Comparison of ENCODE assay signal across 11 cellular contexts in the genomic region with DNA sequence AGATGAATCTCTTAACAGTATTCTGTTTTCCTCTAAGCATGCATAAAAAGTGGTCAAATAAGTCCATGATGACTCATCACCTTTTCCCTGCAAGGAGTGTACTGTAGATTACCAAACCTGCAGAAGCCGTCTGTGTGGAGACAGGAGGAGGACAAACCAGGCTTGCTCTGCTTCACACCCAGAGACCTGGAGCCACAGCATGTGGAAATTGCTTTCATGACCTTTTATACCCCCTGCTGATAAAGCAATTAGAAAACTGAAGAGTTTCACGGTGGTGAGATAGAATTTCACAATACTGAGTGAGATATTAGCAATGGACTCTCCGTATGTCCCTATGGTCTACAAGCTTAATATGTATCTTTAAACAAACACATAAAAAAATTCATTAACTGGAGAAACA. TPM values are rescaled to one million over a fixed set of nuclear protein-coding genes. Genes with fewer than 3 reads are reported as not detected.
A peak's percentile ranks its signal among the peaks of the same experiment; 100 is the strongest.
DNase-seq lines count a peak whose midpoint lies in the region; ATAC-seq, FAIRE-seq and TF ChIP-seq lines count a peak whose summit lies in the region.
"Had no signal": no experiment of that assay in that cellular context is flagged by ENCODE, and none has a peak within 500 bp of the region (broad histone marks: within the 10 kb centered on the region; RNA-seq: fewer than 3 reads in every experiment).

No MANE protein-coding gene starts in this region.

- H3K27ac Mint-ChIP-seq in Calu3 (ENCODE audit: unreplicated experiment) (no peak overlapping the region), astrocyte (ENCODE audit: unreplicated experiment) (peak overlapping the region; percentile 44)

- no peak for TF ChIP-seq CTCF in Calu3 (IDR thresholded peaks at IDR 0.05; ENCODE audit: unreplicated experiment)
- TF ChIP-seq CTCF in astrocyte (IDR thresholded peaks at IDR 0.05; ENCODE audit: insufficient read depth, low read depth, low read length): no peak
- no peak for TF ChIP-seq CTCF in HepG2 (CRISPR knock-in tag; IDR thresholded peaks at IDR 0.05)

- TF ChIP-seq POLR2A in HepG2 (IDR thresholded peaks at IDR 0.05; ENCODE audit: insufficient read depth in 1 of 2, low read depth in 2 of 2, low read length in 2 of 2): no peak

- no peaks in the 10 kb centered on the region for H3K9me3 ChIP-seq in astrocyte (ENCODE audit: insufficient read depth, low read depth, low read length)
- no peaks in the 10 kb centered on the region for H3K9me3 ChIP-seq in HepG2 (ENCODE audit: low read length)
- H3K9me3 ChIP-seq: body of pancreas had no signal

- H3K36me3 Mint-ChIP-seq in Calu3 (ENCODE audit: insufficient read depth, unreplicated experiment) (peaks cover 18% of the 10 kb centered on the region), astrocyte (ENCODE audit: low read depth, unreplicated experiment) (peaks cover 9% of the 10 kb centered on the region)

- H3K4me2 ChIP-seq in astrocyte (ENCODE audit: low read length) (peak overlapping the region; percentile 18), HepG2 (ENCODE audit: low read depth, low read length) (no peak overlapping the region)

- H3K27ac ChIP-seq in astrocyte (ENCODE audit: low read depth, low read length) (no peak overlapping the region), HepG2 (ENCODE audit: extremely low read length, insufficient read depth, low read length) (no peak overlapping the region)
- H3K27ac ChIP-seq: body of pancreas had no signal

- no peaks in the 10 kb centered on the region for H3K9me3 Mint-ChIP-seq in Calu3 (ENCODE audit: low read depth, unreplicated experiment)
- H3K9me3 Mint-ChIP-seq in astrocyte (ENCODE audit: unreplicated experiment): no peaks in the 10 kb centered on the region

- H3K79me2 ChIP-seq in astrocyte (ENCODE audit: insufficient read depth, low read length) (no peaks in the 10 kb centered on the region), HepG2 (ENCODE audit: insufficient read depth, low read length) (no peaks in the 10 kb centered on the region)

- BruUV-seq in Calu3 (replicated peaks; lab: Mats Ljungman, UMichigan) (TSS peak; percentile 13), HepG2 (replicated peaks; lab: Mats Ljungman, UMichigan) (TSS peak; percentile 39)

- H3K4me3 ChIP-seq in astrocyte (ENCODE audit: insufficient read depth, low read depth, low read length) (no peak overlapping the region), HepG2 (replicated peaks in 1 of 3; ENCODE audit: insufficient read depth in 1 of 3, low read depth in 2 of 3, low read length in 3 of 3) (no peak overlapping the region)
- H3K4me3 ChIP-seq: body of pancreas had no signal

- no peak for TF ChIP-seq RAD21 in HepG2 (CRISPR knock-in tag; IDR thresholded peaks at IDR 0.05)

- WGBS in HepG2 (ENCODE audit: low lambda C conversion rate): 71% methylated on average over 3 of the region's 3 CpGs

- H3K4me3 Mint-ChIP-seq in Calu3 (ENCODE audit: low read depth, unreplicated experiment) (no peak overlapping the region), astrocyte (ENCODE audit: unreplicated experiment) (no peak overlapping the region)

- TF ChIP-seq EP300 in HepG2 (IDR thresholded peaks at IDR 0.05; ENCODE audit: low read depth in 2 of 2, low read length in 2 of 2) (no peak), HepG2 (CRISPR knock-in tag; IDR thresholded peaks at IDR 0.05; ENCODE audit: borderline replicate concordance) (no peak)

- H3K36me3 ChIP-seq in astrocyte (ENCODE audit: insufficient read depth, low read length) (peaks cover 7% of the 10 kb centered on the region), HepG2 (replicated peaks in 1 of 2; ENCODE audit: control insufficient read depth in 1 of 2, insufficient read depth in 2 of 2, low read length in 2 of 2) (peaks cover 13 to 18% of the 10 kb centered on the region in 2 experiments; a peak in 4 of 5 replicates)

- no peak overlapping the region for H2AFZ ChIP-seq in astrocyte (ENCODE audit: low read depth, low read length)
- H2AFZ ChIP-seq in HepG2 (ENCODE audit: low read length): no peak overlapping the region

- no peaks in the 10 kb centered on the region for H3K27me3 Mint-ChIP-seq in Calu3 (ENCODE audit: unreplicated experiment)
- no peaks in the 10 kb centered on the region for H3K27me3 Mint-ChIP-seq in astrocyte (ENCODE audit: low read depth, unreplicated experiment)

- peak; percentile 40 for DNase-seq in Calu3
- DNase-seq in HTR-8/SVneo (ENCODE audit: insufficient read length, low spot score): peak; percentile 60
- DNase-seq in astrocyte (ENCODE audit: low read depth): peak; percentile 85
- peak; percentile 18 for DNase-seq in HepG2 (ENCODE audit: low spot score)
- no peak for DNase-seq in GM19239 (ENCODE audit: insufficient read length, low spot score)
- no peak for DNase-seq in foreskin melanocyte
- DNase-seq in NCI-H1048 (lab: John Stamatoyannopoulos, UW): no peak
- DNase-seq: NCI-H1694 had no signal

- in situ Hi-C loops in HepG2 (cut with HindIII; ENCODE audit: extremely low pct_ligation_motif_present, low pct_unique_long_range_greater_than_20kb): no loop called here

- no peaks in the 10 kb centered on the region for H3K27me3 ChIP-seq in astrocyte (ENCODE audit: insufficient read depth, low read length)
- no peaks in the 10 kb centered on the region for H3K27me3 ChIP-seq in HepG2 (ENCODE audit: control insufficient read depth in 1 of 2, insufficient read depth in 2 of 2, low read length in 2 of 2)
- H3K27me3 ChIP-seq: body of pancreas had no signal

- H4K20me1 ChIP-seq in astrocyte (ENCODE audit: insufficient read depth, low read length): no peaks in the 10 kb centered on the region
- no peaks in the 10 kb centered on the region for H4K20me1 ChIP-seq in HepG2 (ENCODE audit: insufficient read depth, low read length)

- ATAC-seq in HepG2 (no peak), HG03045 (IDR thresholded peaks at IDR 0.05; ENCODE audit: unreplicated experiment) (no peak)
- ATAC-seq: body of pancreas had no signal

- H3K4me1 Mint-ChIP-seq in Calu3 (ENCODE audit: low read depth, unreplicated experiment) (no peaks in the 10 kb centered on the region), astrocyte (ENCODE audit: low read depth, unreplicated experiment) (peaks cover 17% of the 10 kb centered on the region)

- H3K9ac ChIP-seq in astrocyte (ENCODE audit: low read length) (no peak overlapping the region), HepG2 (ENCODE audit: insufficient read depth, low read depth, low read length) (no peak overlapping the region)

- intact Hi-C loops in Calu3 (cut with micrococcal nuclease; ENCODE audit: unreplicated experiment) (no loop called here), HepG2 (cut with micrococcal nuclease; ENCODE audit: unreplicated experiment) (no loop called here)

- FAIRE-seq in HTR-8/SVneo (lab: Jason Lieb, UNC) (no peak), astrocyte (lab: Jason Lieb, UNC) (no peak), HepG2 (lab: Jason Lieb, UNC) (no peak), GM19239 (lab: Jason Lieb, UNC) (no peak)
- FAIRE-seq: GM12891 had no signal

- POLR2A ChIA-PET in HepG2 (lab: Yijun Ruan, JAX): no interaction called here

- CTCF ChIA-PET in Calu3 (lab: Charles Lee): interaction anchor here (0.7 kb wide), 1 partner anchor 84 kb away, joined by 7 read pairs; no protein-coding TSS in a partner anchor
- CTCF ChIA-PET in HepG2 (lab: Yijun Ruan, JAX; ENCODE audit: low intra/inter-chr PET ratio, low total read pairs): no interaction called here

- H3K4me1 ChIP-seq in astrocyte (ENCODE audit: insufficient read depth, low read length): peaks cover 12% of the 10 kb centered on the region
- H3K4me1 ChIP-seq in HepG2 (ENCODE audit: insufficient read depth, low read length): peaks cover 6% of the 10 kb centered on the region
- H3K4me1 ChIP-seq: body of pancreas had no signal

RNA-seq across cellular contexts. Expression of gene CORT, which starts 9.4 kb away (rescaled TPM):
- 0.73 TPM in 1 of 2 replicates, not detected in the other for total RNA-seq in Calu3 (2022)
- total RNA-seq in astrocyte: 0.23 and 0.29 TPM in 2 replicates
- total RNA-seq in HepG2 (2016; rRNA removed; fragmentation: Illumina TruSeq; extraction: Trizol): 0.62 TPM in 1 of 2 replicates, not detected in the other
- total RNA-seq in HepG2 (2016; cell fraction: cytosol; rRNA removed; fragmentation: Illumina TruSeq; extraction: Trizol; ENCODE audit: low read depth): not detected in 2 replicates
- 0.61 TPM in 1 of 2 replicates, not detected in the other for total RNA-seq in HepG2 (2016; cell fraction: insoluble cytoplasmic fraction; rRNA removed; fragmentation: Illumina TruSeq; extraction: Trizol)
- total RNA-seq in HepG2 (2016; cell fraction: membrane; rRNA removed; fragmentation: Illumina TruSeq; extraction: Trizol): 0.15 and 0.21 TPM in 2 replicates
- 0.78 and 1.1 TPM in 2 replicates for total RNA-seq in HepG2 (2016; cell fraction: nucleus; rRNA removed; fragmentation: Illumina TruSeq; extraction: Trizol)
- polyA plus RNA-seq in HepG2 (2011; rRNA removed): 0.08 and 0.11 TPM in 2 replicates
- 0.08 and 0.09 TPM in 2 replicates for polyA plus RNA-seq in HepG2 (2011; cell fraction: cytosol; rRNA removed)
- 0.24 and 0.29 TPM in 2 replicates for polyA plus RNA-seq in HepG2 (2011; cell fraction: nucleus; rRNA removed)
- 0.31 and 0.40 TPM in 2 replicates for polyA plus RNA-seq in HepG2 (2012)
- polyA plus RNA-seq in HepG2 (2016; cell fraction: cytosol; fragmentation: Illumina TruSeq; extraction: Trizol; ENCODE audit: low read depth): 0.11 and 0.46 TPM in 2 replicates
- 0.50 TPM in 1 of 2 replicates, not detected in the other for polyA plus RNA-seq in HepG2 (2016; cell fraction: insoluble cytoplasmic fraction; fragmentation: Illumina TruSeq; extraction: Trizol; ENCODE audit: low read depth)
- 0.21 and 0.36 TPM in 2 replicates for polyA plus RNA-seq in HepG2 (2016; cell fraction: membrane; fragmentation: Illumina TruSeq; extraction: Trizol; ENCODE audit: low read depth)
- 0.81 and 1.9 TPM in 2 replicates for polyA plus RNA-seq in HepG2 (2016; cell fraction: nucleus; fragmentation: Illumina TruSeq; extraction: Trizol; ENCODE audit: insufficient read depth, low read depth)
- not detected in 2 replicates for polyA minus RNA-seq in HepG2 (2011; rRNA and poly(A)+ RNA removed; ENCODE audit: low replicate concordance)
- polyA minus RNA-seq in HepG2 (2011; cell fraction: cytosol; rRNA and poly(A)+ RNA removed): not detected in 2 replicates
- polyA minus RNA-seq in HepG2 (2011; cell fraction: nucleus; rRNA and poly(A)+ RNA removed): 0.39 TPM in 1 of 2 replicates, not detected in the other
- total RNA-seq: body of pancreas had no signal

RNA-seq across cellular contexts. Expression of gene DFFA, which starts 13.1 kb away (rescaled TPM):
- total RNA-seq in Calu3 (2022) (45.2 and 50.6 TPM in 2 replicates), astrocyte (47.4 and 58.2 TPM in 2 replicates), HepG2 (2016; rRNA removed; fragmentation: Illumina TruSeq; extraction: Trizol) (33.9 and 44.6 TPM in 2 replicates)
- total RNA-seq in HepG2 (2016; cell fraction: cytosol; rRNA removed; fragmentation: Illumina TruSeq; extraction: Trizol; ENCODE audit: low read depth): 8.8 and 9.5 TPM in 2 replicates
- 34.8 and 45.3 TPM in 2 replicates for total RNA-seq in HepG2 (2016; cell fraction: insoluble cytoplasmic fraction; rRNA removed; fragmentation: Illumina TruSeq; extraction: Trizol)
- total RNA-seq in HepG2 (2016; cell fraction: membrane; rRNA removed; fragmentation: Illumina TruSeq; extraction: Trizol): 18.7 and 19.6 TPM in 2 replicates
- total RNA-seq in HepG2 (2016; cell fraction: nucleus; rRNA removed; fragmentation: Illumina TruSeq; extraction: Trizol): 14.0 and 17.3 TPM in 2 replicates
- 16.5 and 16.6 TPM in 2 replicates for polyA plus RNA-seq in HepG2 (2011; rRNA removed)
- 12.9 and 13.7 TPM in 2 replicates for polyA plus RNA-seq in HepG2 (2011; cell fraction: cytosol; rRNA removed)
- 5.9 and 7.7 TPM in 2 replicates for polyA plus RNA-seq in HepG2 (2011; cell fraction: nucleus; rRNA removed)
- polyA plus RNA-seq in HepG2 (2012): 10.7 and 12.2 TPM in 2 replicates
- polyA plus RNA-seq in HepG2 (2016; cell fraction: cytosol; fragmentation: Illumina TruSeq; extraction: Trizol; ENCODE audit: low read depth): 6.5 and 6.7 TPM in 2 replicates
- polyA plus RNA-seq in HepG2 (2016; cell fraction: insoluble cytoplasmic fraction; fragmentation: Illumina TruSeq; extraction: Trizol; ENCODE audit: low read depth): 32.4 and 33.3 TPM in 2 replicates
- 10.4 and 10.6 TPM in 2 replicates for polyA plus RNA-seq in HepG2 (2016; cell fraction: membrane; fragmentation: Illumina TruSeq; extraction: Trizol; ENCODE audit: low read depth)
- polyA plus RNA-seq in HepG2 (2016; cell fraction: nucleus; fragmentation: Illumina TruSeq; extraction: Trizol; ENCODE audit: insufficient read depth, low read depth): 20.0 and 20.1 TPM in 2 replicates
- polyA minus RNA-seq in HepG2 (2011; rRNA and poly(A)+ RNA removed; ENCODE audit: low replicate concordance): 36.7 and 57.5 TPM in 2 replicates
- 10.2 and 11.0 TPM in 2 replicates for polyA minus RNA-seq in HepG2 (2011; cell fraction: cytosol; rRNA and poly(A)+ RNA removed)
- polyA minus RNA-seq in HepG2 (2011; cell fraction: nucleus; rRNA and poly(A)+ RNA removed): 11.3 and 12.9 TPM in 2 replicates

RNA-seq across cellular contexts. Expression of gene PEX14, which starts 15.6 kb away (rescaled TPM):
- 17.6 and 17.7 TPM in 2 replicates for total RNA-seq in Calu3 (2022)
- total RNA-seq in astrocyte: 23.1 and 23.3 TPM in 2 replicates
- total RNA-seq in HepG2 (2016; rRNA removed; fragmentation: Illumina TruSeq; extraction: Trizol): 5.9 and 9.9 TPM in 2 replicates
- 5.4 and 5.5 TPM in 2 replicates for total RNA-seq in HepG2 (2016; cell fraction: cytosol; rRNA removed; fragmentation: Illumina TruSeq; extraction: Trizol; ENCODE audit: low read depth)
- total RNA-seq in HepG2 (2016; cell fraction: insoluble cytoplasmic fraction; rRNA removed; fragmentation: Illumina TruSeq; extraction: Trizol): 6.0 and 11.1 TPM in 2 replicates
- 6.6 and 8.1 TPM in 2 replicates for total RNA-seq in HepG2 (2016; cell fraction: membrane; rRNA removed; fragmentation: Illumina TruSeq; extraction: Trizol)
- total RNA-seq in HepG2 (2016; cell fraction: nucleus; rRNA removed; fragmentation: Illumina TruSeq; extraction: Trizol): 11.8 and 16.0 TPM in 2 replicates
- 6.3 and 6.5 TPM in 2 replicates for polyA plus RNA-seq in HepG2 (2011; rRNA removed)
- 5.8 and 7.7 TPM in 2 replicates for polyA plus RNA-seq in HepG2 (2011; cell fraction: cytosol; rRNA removed)
- polyA plus RNA-seq in HepG2 (2011; cell fraction: nucleus; rRNA removed): 22.7 and 25.4 TPM in 2 replicates
- polyA plus RNA-seq in HepG2 (2012): 10.8 and 15.1 TPM in 2 replicates
- 3.9 and 4.0 TPM in 2 replicates for polyA plus RNA-seq in HepG2 (2016; cell fraction: cytosol; fragmentation: Illumina TruSeq; extraction: Trizol; ENCODE audit: low read depth)
- polyA plus RNA-seq in HepG2 (2016; cell fraction: insoluble cytoplasmic fraction; fragmentation: Illumina TruSeq; extraction: Trizol; ENCODE audit: low read depth): 8.3 and 10.4 TPM in 2 replicates
- polyA plus RNA-seq in HepG2 (2016; cell fraction: membrane; fragmentation: Illumina TruSeq; extraction: Trizol; ENCODE audit: low read depth): 5.7 and 6.2 TPM in 2 replicates
- polyA plus RNA-seq in HepG2 (2016; cell fraction: nucleus; fragmentation: Illumina TruSeq; extraction: Trizol; ENCODE audit: insufficient read depth, low read depth): 25.5 and 27.0 TPM in 2 replicates
- polyA minus RNA-seq in HepG2 (2011; rRNA and poly(A)+ RNA removed; ENCODE audit: low replicate concordance): 7.0 and 10.1 TPM in 2 replicates
- polyA minus RNA-seq in HepG2 (2011; cell fraction: cytosol; rRNA and poly(A)+ RNA removed): 5.2 and 5.5 TPM in 2 replicates
- 15.8 and 20.3 TPM in 2 replicates for polyA minus RNA-seq in HepG2 (2011; cell fraction: nucleus; rRNA and poly(A)+ RNA removed)

RNA-seq across cellular contexts. Expression of gene CENPS, which starts 29.0 kb away (rescaled TPM):
- total RNA-seq in Calu3 (2022) (18.0 and 21.3 TPM in 2 replicates), astrocyte (9.0 and 10.2 TPM in 2 replicates), HepG2 (2016; rRNA removed; fragmentation: Illumina TruSeq; extraction: Trizol) (22.0 and 24.9 TPM in 2 replicates)
- total RNA-seq in HepG2 (2016; cell fraction: cytosol; rRNA removed; fragmentation: Illumina TruSeq; extraction: Trizol; ENCODE audit: low read depth): 32.3 and 41.2 TPM in 2 replicates
- 18.1 and 23.2 TPM in 2 replicates for total RNA-seq in HepG2 (2016; cell fraction: insoluble cytoplasmic fraction; rRNA removed; fragmentation: Illumina TruSeq; extraction: Trizol)
- total RNA-seq in HepG2 (2016; cell fraction: membrane; rRNA removed; fragmentation: Illumina TruSeq; extraction: Trizol): 41.4 and 43.7 TPM in 2 replicates
- total RNA-seq in HepG2 (2016; cell fraction: nucleus; rRNA removed; fragmentation: Illumina TruSeq; extraction: Trizol): 8.1 and 10.8 TPM in 2 replicates
- 2.9 and 3.3 TPM in 2 replicates for polyA plus RNA-seq in HepG2 (2011; rRNA removed)
- polyA plus RNA-seq in HepG2 (2011; cell fraction: cytosol; rRNA removed): 3.8 and 4.5 TPM in 2 replicates
- polyA plus RNA-seq in HepG2 (2011; cell fraction: nucleus; rRNA removed): 2.8 and 3.7 TPM in 2 replicates
- 5.0 and 10.5 TPM in 2 replicates for polyA plus RNA-seq in HepG2 (2012)
- 49.6 and 69.4 TPM in 2 replicates for polyA plus RNA-seq in HepG2 (2016; cell fraction: cytosol; fragmentation: Illumina TruSeq; extraction: Trizol; ENCODE audit: low read depth)
- polyA plus RNA-seq in HepG2 (2016; cell fraction: insoluble cytoplasmic fraction; fragmentation: Illumina TruSeq; extraction: Trizol; ENCODE audit: low read depth): 33.2 and 38.1 TPM in 2 replicates
- polyA plus RNA-seq in HepG2 (2016; cell fraction: membrane; fragmentation: Illumina TruSeq; extraction: Trizol; ENCODE audit: low read depth): 55.5 and 60.0 TPM in 2 replicates
- 17.3 and 17.4 TPM in 2 replicates for polyA plus RNA-seq in HepG2 (2016; cell fraction: nucleus; fragmentation: Illumina TruSeq; extraction: Trizol; ENCODE audit: insufficient read depth, low read depth)
- polyA minus RNA-seq in HepG2 (2011; rRNA and poly(A)+ RNA removed; ENCODE audit: low replicate concordance): 5.9 and 8.9 TPM in 2 replicates
- 1.5 and 2.0 TPM in 2 replicates for polyA minus RNA-seq in HepG2 (2011; cell fraction: cytosol; rRNA and poly(A)+ RNA removed)
- 1.0 and 3.9 TPM in 2 replicates for polyA minus RNA-seq in HepG2 (2011; cell fraction: nucleus; rRNA and poly(A)+ RNA removed)

Comparison
In these comparisons a context has a peak if more than half of its experiments do, and no peak if none do; other contexts are left out.
1. DNase-seq: peak in Calu3 (single experiment), HTR-8/SVneo (single experiment), astrocyte (single experiment) and HepG2 (single experiment); none in GM19239 (single experiment), foreskin melanocyte (single experiment) and NCI-H1048 (single experiment).